8 cellular contexts compared by ENCODE assay signal in the genomic region with DNA sequence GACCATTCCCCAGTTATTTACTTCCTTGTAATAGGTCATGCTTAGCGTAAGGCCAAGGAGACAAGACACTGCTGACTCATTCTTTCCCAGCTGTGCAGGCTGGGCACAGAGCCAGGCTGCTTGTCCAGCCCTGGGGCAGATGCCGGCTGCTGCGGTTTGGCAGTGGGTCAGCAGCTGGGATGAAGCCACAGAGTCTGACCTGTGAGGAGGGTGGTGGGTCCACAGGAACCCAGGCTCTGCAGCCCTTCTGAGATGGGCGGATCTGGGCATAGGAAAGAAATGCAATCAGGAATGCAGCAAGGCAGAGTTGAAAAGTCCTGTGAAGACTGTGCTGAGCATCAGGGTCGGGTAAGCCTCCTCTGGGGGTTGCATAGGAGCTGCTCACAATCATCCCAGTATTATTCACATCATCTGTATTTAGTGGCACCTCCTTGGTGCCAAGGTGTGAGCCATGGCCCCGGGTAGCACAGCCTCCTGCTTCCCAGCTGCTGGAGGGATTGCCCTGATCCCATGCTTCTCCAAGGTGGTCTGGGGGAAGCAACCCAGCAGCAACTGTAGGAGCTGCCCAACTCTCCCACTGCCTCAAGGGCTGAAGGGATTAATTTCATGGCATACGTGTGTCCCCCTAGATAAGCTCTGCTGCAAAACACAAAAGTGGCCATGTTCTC.
A peak's percentile ranks its signal among the peaks of the same experiment; 100 is the strongest.
DNase-seq lines count a peak whose midpoint lies in the region; ATAC-seq, FAIRE-seq and TF ChIP-seq lines count a peak whose summit lies in the region.

No MANE protein-coding gene starts in this region.

- H3K4me3 ChIP-seq in trophoblast cell (ENCODE audit: low read depth, low read length): no peak overlapping the region

- H3K4ac ChIP-seq in trophoblast cell (ENCODE audit: low read depth, low read length): no peak overlapping the region

- peak overlapping the region; percentile 20 for H3K14ac ChIP-seq in trophoblast cell (ENCODE audit: low read length)

- peak; percentile 33 for ATAC-seq in HG03159 (IDR thresholded peaks at IDR 0.05; ENCODE audit: unreplicated experiment)

- H4K8ac ChIP-seq in trophoblast cell (ENCODE audit: low read depth, low read length): no peak overlapping the region

- H4K12ac ChIP-seq in trophoblast cell (ENCODE audit: low read depth, low read length): no peak overlapping the region

- DNase-seq in NCI-H524 (lab: John Stamatoyannopoulos, UW) (peak; percentile 35 to 73), NCI-H524 treated with DMSO at 0.1 percent for 48 hours (lab: John Stamatoyannopoulos, UW) (no peak), SHP77 treated with DMSO at 0.1 percent for 48 hours (lab: John Stamatoyannopoulos, UW) (peak; percentile 90), foreskin melanocyte (peak; percentile 84), trophoblast cell (peak; percentile 86 to 91), GM12891 (ENCODE audit: insufficient read length, low spot score) (no peak)
- DNase-seq in activated effector memory CD4-positive, alpha-beta T cell treated with anti-CD3 and anti-CD28 coated beads, Interleukin-2, amount 50 U/mL, for 16 hours: no peak

- H3K79me2 ChIP-seq in trophoblast cell (ENCODE audit: control insufficient read depth, insufficient read depth, low read length, poor library complexity): no peaks in the 10 kb centered on the region

- no peak for TF ChIP-seq POLR2A in GM12891 (IDR thresholded peaks at IDR 0.05; ENCODE audit: low read depth, low read length)

- FAIRE-seq in GM12891 (lab: Jason Lieb, UNC): no peak

- H4K91ac ChIP-seq in trophoblast cell (ENCODE audit: low read depth, low read length): no peak overlapping the region

- no peak overlapping the region for H3K27ac ChIP-seq in trophoblast cell (ENCODE audit: low read depth, low read length)

- no peak overlapping the region for H2AFZ ChIP-seq in trophoblast cell (ENCODE audit: insufficient read depth, low read length, poor library complexity)

- H3K4me1 ChIP-seq in trophoblast cell (ENCODE audit: control insufficient read depth in 1 of 2, insufficient read depth in 2 of 2, low read length in 2 of 2): peaks cover 10 to 17% of the 10 kb centered on the region in 2 experiments

- no peak overlapping the region for H3K23ac ChIP-seq in trophoblast cell (ENCODE audit: low read length)

- H3K79me1 ChIP-seq in trophoblast cell (ENCODE audit: low read length): no peaks in the 10 kb centered on the region

- H3K4me2 ChIP-seq in trophoblast cell (ENCODE audit: low read length): no peak overlapping the region

- H3K27me3 ChIP-seq in trophoblast cell (ENCODE audit: insufficient read depth, low read length): no peaks in the 10 kb centered on the region

- H3K9me3 ChIP-seq in trophoblast cell (ENCODE audit: insufficient read depth, low read depth, low read length): peaks cover 1% of the 10 kb centered on the region

- no peaks in the 10 kb centered on the region for H3K36me3 ChIP-seq in trophoblast cell (ENCODE audit: control insufficient read depth in 1 of 2, insufficient read depth in 2 of 2, low read length in 2 of 2)

- H2BK12ac ChIP-seq in trophoblast cell (ENCODE audit: low read length): peak overlapping the region; percentile 51

- no CpG with 5 or more reads among the region's 7 CpGs for WGBS in trophoblast cell (ENCODE audit: extremely low coverage, insufficient coverage, insufficient read length)

- H3K9ac ChIP-seq in trophoblast cell (ENCODE audit: low read length): no peak overlapping the region

- H2BK5ac ChIP-seq in trophoblast cell (ENCODE audit: low read depth, low read length, poor library complexity): no peak overlapping the region

- no peak overlapping the region for H2AK5ac ChIP-seq in trophoblast cell (ENCODE audit: low read length)

- H2BK120ac ChIP-seq in trophoblast cell (ENCODE audit: insufficient read depth, low read length, poor library complexity): peak overlapping the region; percentile 41

- H3K18ac ChIP-seq in trophoblast cell (ENCODE audit: low read length): peak overlapping the region; percentile 43

TF ChIP-seq in GM12891, 5 proteins besides CTCF, POLR2A, EP300 and RAD21:
- TF ChIP-seq TAF1 (IDR thresholded peaks at IDR 0.05; ENCODE audit: low read depth, low read length) (no peak), POU2F2 (IDR thresholded peaks at IDR 0.05; ENCODE audit: low read depth, low read length) (no peak), POLR2AphosphoS5 (IDR thresholded peaks at IDR 0.05; ENCODE audit: low read depth, low read length) (no peak), PAX5 (IDR thresholded peaks at IDR 0.05; ENCODE audit: insufficient read depth, low read length, severe bottlenecking) (no peak), SPI1 (IDR thresholded peaks at IDR 0.05; ENCODE audit: low read depth, low read length) (no peak)

Comparison
In these comparisons a context has a peak if more than half of its experiments do, and no peak if none do; other contexts are left out.
1. DNase-seq: peak in NCI-H524 (2 of 2), SHP77 treated with DMSO at 0.1 percent for 48 hours (single experiment), foreskin melanocyte (single experiment) and trophoblast cell (2 of 2); none in NCI-H524 treated with DMSO at 0.1 percent for 48 hours (single experiment), activated effector memory CD4-positive, alpha-beta T cell treated with anti-CD3 and anti-CD28 coated beads, Interleukin-2, amount 50 U/mL, for 16 hours (single experiment) and GM12891 (single experiment).